16 cellular contexts compared by ENCODE assay signal in genomic region chr18:13578400-13578799, GRCh38.
DNase-seq lines count a peak whose midpoint lies in the region; ATAC-seq, FAIRE-seq and TF ChIP-seq lines count a peak whose summit lies in the region.
"Had no signal": no experiment of that assay in that cellular context is flagged by ENCODE, and none has a peak within 500 bp of the region (broad histone marks: within the 10 kb centered on the region; RNA-seq: fewer than 3 reads in every experiment).

No MANE protein-coding gene starts in this region.

- H3K27ac Mint-ChIP-seq in CD4-positive, CD25-positive, alpha-beta regulatory T cell = peak overlapping the region in 2 of 3 donors; percentile 26 to 73
- H3K27ac Mint-ChIP-seq in activated CD8-positive, alpha-beta T cell treated with anti-CD3 and anti-CD28 coated beads, Interleukin-2, amount 10 ng/mL, durations not matched to agents 7 days and 5 days = peak overlapping the region; percentile 86
- peak overlapping the region in 5 of 9 donors; percentile 7 to 74 (median 35) for H3K27ac Mint-ChIP-seq in naive thymus-derived CD4-positive, alpha-beta T cell
- no peak overlapping the region for H3K27ac Mint-ChIP-seq in Calu3 (ENCODE audit: unreplicated experiment)

- DNase-seq in CD4-positive, CD25-positive, alpha-beta regulatory T cell = no peak
- DNase-seq in GM12891 (ENCODE audit: insufficient read length, low spot score) = no peak
- DNase-seq in activated CD8-positive, alpha-beta T cell treated with anti-CD3 and anti-CD28 coated beads, Interleukin-2, amount 10 ng/mL, durations not matched to agents 7 days and 5 days = no peak
- DNase-seq in naive thymus-derived CD4-positive, alpha-beta T cell = no peak
- no peak for DNase-seq in HTR-8/SVneo (ENCODE audit: insufficient read length, low spot score)
- DNase-seq in Calu3 = no peak
- DNase-seq: activated CD8-positive, alpha-beta memory T cell treated with anti-CD3 and anti-CD28 coated beads, Interleukin-2, amount 50 U/mL, for 4 hours; cerebellar nuclear complex; DMS79; foreskin keratinocyte; NCI-H345; psoas muscle; SJCRH30; stimulated activated CD4-positive, alpha-beta T cell treated with anti-CD3 and anti-CD28 coated beads, Interleukin-12 subunit alpha, Interleukin-12 subunit beta, amount 100 ng/mL, for 4 hours had no signal

- H3K27me3 Mint-ChIP-seq in CD4-positive, CD25-positive, alpha-beta regulatory T cell = no peaks in the 10 kb centered on the region
- no peaks in the 10 kb centered on the region for H3K27me3 Mint-ChIP-seq in activated CD8-positive, alpha-beta T cell treated with anti-CD3 and anti-CD28 coated beads, Interleukin-2, amount 10 ng/mL, durations not matched to agents 7 days and 5 days (ENCODE audit: low read depth)
- H3K27me3 Mint-ChIP-seq in naive thymus-derived CD4-positive, alpha-beta T cell = no peaks in the 10 kb centered on the region
- H3K27me3 Mint-ChIP-seq in Calu3 (ENCODE audit: unreplicated experiment) = peaks cover 41% of the 10 kb centered on the region

- POLR2A ChIA-PET in activated CD8-positive, alpha-beta T cell treated with anti-CD3 and anti-CD28 coated beads, Interleukin-2, amount 10 ng/mL, durations not matched to agents 7 days and 5 days (lab: Charles Lee) = interaction anchor here (1.1 to 4.7 kb wide), 4 partner anchors 12 to 34 kb away, joined by 4 to 61 read pairs (median 9); no protein-coding TSS in a partner anchor
- POLR2A ChIA-PET in naive thymus-derived CD4-positive, alpha-beta T cell (lab: Charles Lee) = no interaction called here

- peaks cover 12% of the 10 kb centered on the region for H3K36me3 Mint-ChIP-seq in CD4-positive, CD25-positive, alpha-beta regulatory T cell
- H3K36me3 Mint-ChIP-seq in activated CD8-positive, alpha-beta T cell treated with anti-CD3 and anti-CD28 coated beads, Interleukin-2, amount 10 ng/mL, durations not matched to agents 7 days and 5 days (ENCODE audit: low read depth) = peaks cover 16% of the 10 kb centered on the region
- H3K36me3 Mint-ChIP-seq in naive thymus-derived CD4-positive, alpha-beta T cell = peaks cover 0 to 26% (median 12%) of the 10 kb centered on the region in 5 donors
- no peaks in the 10 kb centered on the region for H3K36me3 Mint-ChIP-seq in Calu3 (ENCODE audit: insufficient read depth, unreplicated experiment)

- peaks cover 32 to 70% (median 54%) of the 10 kb centered on the region in 4 donors for H3K4me1 Mint-ChIP-seq in CD4-positive, CD25-positive, alpha-beta regulatory T cell
- peaks cover 74% of the 10 kb centered on the region for H3K4me1 Mint-ChIP-seq in activated CD8-positive, alpha-beta T cell treated with anti-CD3 and anti-CD28 coated beads, Interleukin-2, amount 10 ng/mL, durations not matched to agents 7 days and 5 days (ENCODE audit: low read depth)
- H3K4me1 Mint-ChIP-seq in naive thymus-derived CD4-positive, alpha-beta T cell = peaks cover 35 to 60% (median 53%) of the 10 kb centered on the region in 7 donors
- no peaks in the 10 kb centered on the region for H3K4me1 Mint-ChIP-seq in Calu3 (ENCODE audit: low read depth, unreplicated experiment)

- H3K27ac ChIP-seq in CD4-positive, CD25-positive, alpha-beta regulatory T cell (ENCODE audit: insufficient read depth, low read length, poor library complexity, severe bottlenecking) = no peak overlapping the region
- H3K27ac ChIP-seq in naive thymus-derived CD4-positive, alpha-beta T cell (ENCODE audit: low read depth, low read length) = no peak overlapping the region
- H3K27ac ChIP-seq: foreskin keratinocyte, psoas muscle, SJCRH30 had no signal

- no peak for TF ChIP-seq POLR2A in GM12891 (IDR thresholded peaks at IDR 0.05; ENCODE audit: low read depth, low read length)

- FAIRE-seq in GM12891 (lab: Jason Lieb, UNC) = peak; percentile 5
- FAIRE-seq in HTR-8/SVneo (lab: Jason Lieb, UNC) = no peak
- FAIRE-seq: endothelial cell of umbilical vein had no signal

- no peak for ATAC-seq in CD4-positive, CD25-positive, alpha-beta regulatory T cell (ENCODE audit: low read depth in 2 of 2)
- ATAC-seq in activated CD8-positive, alpha-beta T cell treated with anti-CD3 and anti-CD28 coated beads, Interleukin-2, amount 10 ng/mL, durations not matched to agents 7 days and 5 days = peak; percentile 20
- no peak for ATAC-seq in naive thymus-derived CD4-positive, alpha-beta T cell
- ATAC-seq in GM19035 (IDR thresholded peaks at IDR 0.05; ENCODE audit: unreplicated experiment) = no peak
- ATAC-seq: foreskin keratinocyte, psoas muscle had no signal

- peak overlapping the region; percentile 7 for H3K4me3 ChIP-seq in CD4-positive, CD25-positive, alpha-beta regulatory T cell (ENCODE audit: low read depth, low read length)
- H3K4me3 ChIP-seq in naive thymus-derived CD4-positive, alpha-beta T cell (ENCODE audit: low read length) = no peak overlapping the region
- H3K4me3 ChIP-seq: psoas muscle, SJCRH30 had no signal

- H3K27me3 ChIP-seq in CD4-positive, CD25-positive, alpha-beta regulatory T cell (ENCODE audit: control insufficient read depth, insufficient read depth, low read length) = no peaks in the 10 kb centered on the region
- no peaks in the 10 kb centered on the region for H3K27me3 ChIP-seq in naive thymus-derived CD4-positive, alpha-beta T cell (ENCODE audit: control insufficient read depth in 2 of 2, insufficient read depth in 2 of 2, low read length in 2 of 2)
- H3K27me3 ChIP-seq: foreskin keratinocyte, SJCRH30 had no signal

- no peaks in the 10 kb centered on the region for H3K9me3 ChIP-seq in CD4-positive, CD25-positive, alpha-beta regulatory T cell (ENCODE audit: control insufficient read depth in 2 of 2, low read length in 2 of 2)
- H3K9me3 ChIP-seq in naive thymus-derived CD4-positive, alpha-beta T cell (ENCODE audit: control insufficient read depth in 2 of 3, low read length in 3 of 3) = no peaks in the 10 kb centered on the region
- H3K9me3 ChIP-seq: psoas muscle, SJCRH30 had no signal

- H3K4me3 Mint-ChIP-seq in CD4-positive, CD25-positive, alpha-beta regulatory T cell = peak overlapping the region in 3 of 4 donors; percentile 20 to 83 (median 78)
- H3K4me3 Mint-ChIP-seq in activated CD8-positive, alpha-beta T cell treated with anti-CD3 and anti-CD28 coated beads, Interleukin-2, amount 10 ng/mL, durations not matched to agents 7 days and 5 days = peak overlapping the region; percentile 19
- H3K4me3 Mint-ChIP-seq in naive thymus-derived CD4-positive, alpha-beta T cell = peak overlapping the region in 3 of 10 donors; percentile 8 to 55 (median 42)
- no peak overlapping the region for H3K4me3 Mint-ChIP-seq in Calu3 (ENCODE audit: low read depth, unreplicated experiment)

- no peak for TF ChIP-seq CTCF in Calu3 (IDR thresholded peaks at IDR 0.05; ENCODE audit: unreplicated experiment)

- CTCF ChIA-PET in activated CD8-positive, alpha-beta T cell treated with anti-CD3 and anti-CD28 coated beads, Interleukin-2, amount 10 ng/mL, durations not matched to agents 7 days and 5 days (lab: Charles Lee) = interaction anchor here (1.1 to 3.9 kb wide), 7 partner anchors 10 to 362 kb away, joined by 3 to 18 read pairs (median 11); no protein-coding TSS in a partner anchor
- CTCF ChIA-PET in naive thymus-derived CD4-positive, alpha-beta T cell (lab: Charles Lee) = interaction anchor here (1.5 kb wide), 1 partner anchor 362 kb away, joined by 9 read pairs; no protein-coding TSS in a partner anchor
- CTCF ChIA-PET in Calu3 (lab: Charles Lee) = no interaction called here

- no peaks in the 10 kb centered on the region for H3K9me3 Mint-ChIP-seq in CD4-positive, CD25-positive, alpha-beta regulatory T cell
- no peaks in the 10 kb centered on the region for H3K9me3 Mint-ChIP-seq in activated CD8-positive, alpha-beta T cell treated with anti-CD3 and anti-CD28 coated beads, Interleukin-2, amount 10 ng/mL, durations not matched to agents 7 days and 5 days (ENCODE audit: insufficient read depth)
- no peaks in the 10 kb centered on the region for H3K9me3 Mint-ChIP-seq in naive thymus-derived CD4-positive, alpha-beta T cell
- H3K9me3 Mint-ChIP-seq in Calu3 (ENCODE audit: low read depth, unreplicated experiment) = no peaks in the 10 kb centered on the region

- BruUV-seq in Calu3 (replicated peaks; lab: Mats Ljungman, UMichigan) = no TSS peak

- intact Hi-C loops in naive thymus-derived CD4-positive, alpha-beta T cell (cut with micrococcal nuclease) = loop anchor here in 1 of 2 donors (5.0 kb wide), 1 partner anchor 34 kb away; no protein-coding TSS in a partner anchor
- intact Hi-C loops in Calu3 (cut with micrococcal nuclease; ENCODE audit: unreplicated experiment) = loop anchor here (10.0 kb wide), 1 partner anchor 144 kb away; no protein-coding TSS in a partner anchor

- H3K36me3 ChIP-seq in CD4-positive, CD25-positive, alpha-beta regulatory T cell (ENCODE audit: control insufficient read depth, insufficient read depth, low read length) = no peaks in the 10 kb centered on the region
- no peaks in the 10 kb centered on the region for H3K36me3 ChIP-seq in naive thymus-derived CD4-positive, alpha-beta T cell (ENCODE audit: control insufficient read depth in 2 of 3, insufficient read depth in 3 of 3, low read length in 3 of 3)
- H3K36me3 ChIP-seq: SJCRH30 had no signal

- peaks cover 36% of the 10 kb centered on the region for H3K4me1 ChIP-seq in CD4-positive, CD25-positive, alpha-beta regulatory T cell (ENCODE audit: control insufficient read depth, insufficient read depth, low read length, poor library complexity, severe bottlenecking)
- H3K4me1 ChIP-seq in naive thymus-derived CD4-positive, alpha-beta T cell (ENCODE audit: control insufficient read depth in 2 of 2, insufficient read depth in 2 of 2, low read length in 2 of 2) = peaks cover 5 to 13% of the 10 kb centered on the region in 2 donors
- H3K4me1 ChIP-seq: foreskin keratinocyte, psoas muscle, SJCRH30 had no signal

TF ChIP-seq in GM12891, 5 proteins besides CTCF, POLR2A, EP300 and RAD21:
- no peak for TF ChIP-seq TAF1 (IDR thresholded peaks at IDR 0.05; ENCODE audit: low read depth, low read length)
- TF ChIP-seq SPI1 (IDR thresholded peaks at IDR 0.05; ENCODE audit: low read depth, low read length) = no peak
- no peak for TF ChIP-seq PAX5 (IDR thresholded peaks at IDR 0.05; ENCODE audit: insufficient read depth, low read length, severe bottlenecking)
